ENCODE assay signal across 31 cellular contexts in the genomic region with DNA sequence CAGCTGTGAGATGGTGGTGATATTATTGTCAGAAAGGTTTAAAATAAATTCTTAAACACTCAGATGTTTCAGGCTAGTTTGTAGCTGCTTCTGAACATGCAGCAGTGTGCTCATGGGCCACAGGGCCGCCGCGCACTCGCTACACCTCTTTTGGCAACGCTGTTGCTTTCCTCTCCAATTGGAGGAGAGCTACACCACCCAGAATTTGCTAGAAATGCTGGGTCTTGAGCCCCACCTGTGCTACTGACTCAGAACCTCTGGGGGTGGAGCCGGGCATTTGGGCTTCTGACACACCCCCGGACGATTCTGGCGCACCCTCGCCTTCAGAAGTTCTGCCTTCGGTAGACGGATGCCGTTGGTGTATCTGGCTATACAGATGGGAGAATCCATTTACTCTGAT. TPM values are rescaled to one million over a fixed set of nuclear protein-coding genes. Genes with fewer than 3 reads are reported as not detected.
"Had no signal": no experiment of that assay in that cellular context is flagged by ENCODE, and none has a peak within 500 bp of the region (broad histone marks: within the 10 kb centered on the region; RNA-seq: fewer than 3 reads in every experiment).

No MANE protein-coding gene starts in this region.

- DNase-seq: naive thymus-derived CD4-positive, alpha-beta T cell; natural killer cell; occipital lobe; ovary; right cardiac atrium; right lobe of liver; sigmoid colon; spleen; stimulated activated CD4-positive, alpha-beta T cell treated with anti-CD3 and anti-CD28 coated beads, Interleukin-12 subunit alpha, Interleukin-12 subunit beta, amount 100 ng/mL, for 4 hours; stimulated activated CD4-positive, alpha-beta T cell treated with anti-CD3 and anti-CD28 coated beads, Interleukin-1b, Interleukin-23, amount 100 ng/mL, for 48 hours; stimulated activated CD4-positive, alpha-beta T cell treated with anti-CD3 and anti-CD28 coated beads, Interleukin-4, amount 100 ng/mL, for 1 hour; stimulated activated CD4-positive, alpha-beta T cell treated with anti-CD3 and anti-CD28 coated beads, Interleukin-4, amount 100 ng/mL, for 4 hours; stimulated activated naive B cell treated with anti-CD40 and anti-IgM and Interleukin-4, amounts not matched to agents 10 μg/mL and 1 μg/mL and 100 μg/mL, for 72 hours; stimulated activated naive CD4-positive, alpha-beta T cell treated with Interleukin-2 at 50 U/mL for 16 hours; stomach; thyroid gland; trophoblast cell had no signal

- H3K27ac ChIP-seq: neural progenitor cell, ovary, parathyroid adenoma, prostate gland, right lobe of liver, sigmoid colon, skin epidermis, spleen, stomach, thoracic aorta, thyroid gland, tibial nerve, upper lobe of left lung, vagina had no signal

- H3K27me3 Mint-ChIP-seq: stimulated activated naive CD8-positive, alpha-beta T cell treated with anti-CD3 and anti-CD28 coated beads, Interleukin-15, Interleukin-2, amounts not matched to agents 100 ng/mL and 50 ng/mL, for 24 hours had no signal

- H3K36me3 ChIP-seq: neural progenitor cell, ovary, prostate gland, right lobe of liver, thyroid gland, vagina had no signal

- H3K4me1 ChIP-seq: neural progenitor cell, prostate gland, tibial nerve, upper lobe of left lung, vagina had no signal

- H3K9ac ChIP-seq: neural progenitor cell, parathyroid adenoma had no signal

- H3K27ac Mint-ChIP-seq: naive thymus-derived CD4-positive, alpha-beta T cell; natural killer cell; nephron; neural progenitor cell; stimulated activated effector memory CD8-positive, alpha-beta T cell treated with anti-CD3 and anti-CD28 coated beads, Interleukin-12 subunit alpha, Interleukin-12 subunit beta, amount 100 ng/mL, for 72 hours; stimulated activated naive B cell treated with anti-CD40 and anti-IgM and Interleukin-4, amounts not matched to agents 10 μg/mL and 1 μg/mL and 100 μg/mL, for 72 hours; stimulated activated naive CD8-positive, alpha-beta T cell treated with anti-CD3 and anti-CD28 coated beads, Interleukin-15, Interleukin-2, amounts not matched to agents 100 ng/mL and 50 ng/mL, for 24 hours had no signal

- H3K4me3 Mint-ChIP-seq: naive thymus-derived CD4-positive, alpha-beta T cell; natural killer cell; nephron; neural progenitor cell; stimulated activated effector memory CD8-positive, alpha-beta T cell treated with anti-CD3 and anti-CD28 coated beads, Interleukin-12 subunit alpha, Interleukin-12 subunit beta, amount 100 ng/mL, for 72 hours; stimulated activated naive B cell treated with anti-CD40 and anti-IgM and Interleukin-4, amounts not matched to agents 10 μg/mL and 1 μg/mL and 100 μg/mL, for 72 hours; stimulated activated naive CD8-positive, alpha-beta T cell treated with anti-CD3 and anti-CD28 coated beads, Interleukin-15, Interleukin-2, amounts not matched to agents 100 ng/mL and 50 ng/mL, for 24 hours had no signal

- ATAC-seq: naive thymus-derived CD4-positive, alpha-beta T cell; natural killer cell; right cardiac atrium; right lobe of liver; stimulated activated effector memory CD8-positive, alpha-beta T cell treated with anti-CD3 and anti-CD28 coated beads, Interleukin-12 subunit alpha, Interleukin-12 subunit beta, amount 100 ng/mL, for 72 hours; stimulated activated naive B cell treated with anti-CD40 and anti-IgM and Interleukin-4, amounts not matched to agents 10 μg/mL and 1 μg/mL and 100 μg/mL, for 72 hours had no signal

- H3K4me3 ChIP-seq: neural progenitor cell, ovary, prostate gland, right lobe of liver, sigmoid colon, skin epidermis, smooth muscle cell, spleen, stomach, thoracic aorta, thyroid gland, tibial nerve, upper lobe of left lung, vagina had no signal

- H3K9me3 ChIP-seq: ovary, prostate gland, right lobe of liver, sigmoid colon, spleen, stomach, thoracic aorta, thyroid gland, tibial nerve, upper lobe of left lung, vagina had no signal

- H3K36me3 Mint-ChIP-seq: natural killer cell; stimulated activated effector memory CD8-positive, alpha-beta T cell treated with anti-CD3 and anti-CD28 coated beads, Interleukin-12 subunit alpha, Interleukin-12 subunit beta, amount 100 ng/mL, for 72 hours had no signal

- H3K27me3 ChIP-seq: ovary, right lobe of liver, sigmoid colon, stomach, thyroid gland, tibial nerve, upper lobe of left lung, vagina had no signal

- H3K9me3 Mint-ChIP-seq: natural killer cell; stimulated activated effector memory CD8-positive, alpha-beta T cell treated with anti-CD3 and anti-CD28 coated beads, Interleukin-12 subunit alpha, Interleukin-12 subunit beta, amount 100 ng/mL, for 72 hours; stimulated activated naive CD8-positive, alpha-beta T cell treated with anti-CD3 and anti-CD28 coated beads, Interleukin-15, Interleukin-2, amounts not matched to agents 100 ng/mL and 50 ng/mL, for 24 hours had no signal

- H3K4me1 Mint-ChIP-seq: stimulated activated effector memory CD8-positive, alpha-beta T cell treated with anti-CD3 and anti-CD28 coated beads, Interleukin-12 subunit alpha, Interleukin-12 subunit beta, amount 100 ng/mL, for 72 hours had no signal

RNA-seq across cellular contexts. Expression of a gene that starts 52.5 kb away (rescaled TPM):
- total RNA-seq: naive thymus-derived CD4-positive, alpha-beta T cell; natural killer cell; temporal lobe; vagina had no signal
- polyA plus RNA-seq: naive thymus-derived CD4-positive, alpha-beta T cell; neural cell had no signal
